19 cellular contexts compared by ENCODE assay signal in the genomic region with DNA sequence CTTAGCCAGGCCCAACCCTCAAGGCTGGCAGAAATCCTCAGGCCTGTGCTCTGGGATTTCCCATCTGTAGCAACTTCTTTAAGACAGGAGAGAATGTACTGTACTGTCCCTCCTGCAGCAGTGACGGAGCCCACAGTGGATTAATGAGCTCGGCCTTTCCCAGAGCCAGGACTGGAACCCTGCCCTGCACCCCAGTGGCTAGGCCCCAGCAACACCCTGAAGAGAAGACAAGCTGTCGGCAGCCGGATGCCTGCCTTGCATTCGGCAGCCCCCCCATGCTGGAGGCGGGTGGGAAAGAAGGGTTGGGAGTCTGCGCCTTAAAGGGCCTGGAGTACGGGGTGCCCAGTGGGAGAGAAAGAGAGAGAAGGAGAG. TPM values are rescaled to one million over a fixed set of nuclear protein-coding genes. Genes with fewer than 3 reads are reported as not detected.
A peak's percentile ranks its signal among the peaks of the same experiment; 100 is the strongest.
DNase-seq lines count a peak whose midpoint lies in the region; ATAC-seq and TF ChIP-seq lines count a peak whose summit lies in the region.
"Had no signal": no experiment of that assay in that cellular context is flagged by ENCODE, and none has a peak within 500 bp of the region (broad histone marks: within the 10 kb centered on the region; RNA-seq: fewer than 3 reads in every experiment).

No MANE protein-coding gene starts in this region.

- TF ChIP-seq EP300 in gastroesophageal sphincter (IDR thresholded peaks at IDR 0.05) (no peak), stomach (IDR thresholded peaks at IDR 0.05) (peak; percentile 82)

- peaks cover 45% of the 10 kb centered on the region for H3K4me1 Mint-ChIP-seq in nephron

- DNase-seq in stomach = no peak
- no peak for DNase-seq in AG08395 (ENCODE audit: low spot score)
- DNase-seq in effector CD4-positive, alpha-beta T cell = no peak
- no peak for DNase-seq in stimulated activated CD4-positive, alpha-beta T cell treated with anti-CD3 and anti-CD28 coated beads, Interleukin-15, amount 100 ng/mL, for 24 hours
- DNase-seq: body of pancreas; CD4-positive, CD25-positive, alpha-beta regulatory T cell; NCI-H2029 treated with DMSO at 0.1 percent for 48 hours; NCI-H82; small intestine; stimulated activated CD4-positive, alpha-beta T cell treated with anti-CD3 and anti-CD28 coated beads, Interleukin-2, amount 100 ng/mL, for 48 hours; T1000; tibial artery had no signal

- intact Hi-C loops in stomach (cut with DNase I; ENCODE audit: low total_unique reads) = no loop called here

- H3K27me3 ChIP-seq in gastroesophageal sphincter (no peaks in the 10 kb centered on the region), stomach (no peaks in the 10 kb centered on the region)
- H3K27me3 ChIP-seq: body of pancreas, neutrophil, tibial artery had no signal

- peak; percentile 51 for ATAC-seq in gastroesophageal sphincter
- ATAC-seq: body of pancreas; HepG2; stimulated activated memory B cell treated with anti-CD40 and anti-IgM and Interleukin-4, amounts not matched to agents 10 μg/mL and 1 μg/mL and 100 μg/mL, for 72 hours; WTC11 had no signal

- H3K4me3 ChIP-seq in gastroesophageal sphincter = no peak overlapping the region
- H3K4me3 ChIP-seq in stomach = no peak overlapping the region
- H3K4me3 ChIP-seq: body of pancreas, tibial artery had no signal

- H3K9me3 ChIP-seq in gastroesophageal sphincter (no peaks in the 10 kb centered on the region), stomach (no peaks in the 10 kb centered on the region)
- H3K9me3 ChIP-seq: body of pancreas, neutrophil, tibial artery had no signal

- H3K36me3 ChIP-seq in gastroesophageal sphincter = peaks cover 0 to 32% of the 10 kb centered on the region in 2 donors
- H3K36me3 ChIP-seq in stomach = peaks cover 7 to 45% (median 25%) of the 10 kb centered on the region in 4 donors
- H3K36me3 ChIP-seq: neutrophil had no signal

- TF ChIP-seq CTCF in gastroesophageal sphincter (IDR thresholded peaks at IDR 0.05) = no peak
- TF ChIP-seq CTCF in nephron (IDR thresholded peaks at IDR 0.05; ENCODE audit: unreplicated experiment in 3 of 3) = no peak
- TF ChIP-seq CTCF in stomach (IDR thresholded peaks at IDR 0.05) = no peak

- TF ChIP-seq POLR2A in gastroesophageal sphincter (IDR thresholded peaks at IDR 0.05) (no peak), stomach (IDR thresholded peaks at IDR 0.05) (no peak)

- no peaks in the 10 kb centered on the region for H3K9me3 Mint-ChIP-seq in nephron
- H3K9me3 Mint-ChIP-seq: CD4-positive, CD25-positive, alpha-beta regulatory T cell; stimulated activated memory B cell treated with anti-CD40 and anti-IgM and Interleukin-4, amounts not matched to agents 10 μg/mL and 1 μg/mL and 100 μg/mL, for 72 hours; WTC11 had no signal

- WGBS in gastroesophageal sphincter (ENCODE audit: low coverage in 1 of 2), 2 donors = 71% methylated on average over 1 of the region's 8 CpGs; no CpG with 5 or more reads in 1 of the 2 donors
- 78 to 93% (median 87%) methylated on average over 8 of the region's 8 CpGs for WGBS in stomach, 5 donors

- no peak overlapping the region for H3K4me3 Mint-ChIP-seq in nephron
- H3K4me3 Mint-ChIP-seq: CD4-positive, CD25-positive, alpha-beta regulatory T cell; stimulated activated memory B cell treated with anti-CD40 and anti-IgM and Interleukin-4, amounts not matched to agents 10 μg/mL and 1 μg/mL and 100 μg/mL, for 72 hours; WTC11 had no signal

- H3K27me3 Mint-ChIP-seq in nephron (ENCODE audit: low read depth) = no peaks in the 10 kb centered on the region
- H3K27me3 Mint-ChIP-seq: CD4-positive, CD25-positive, alpha-beta regulatory T cell; stimulated activated memory B cell treated with anti-CD40 and anti-IgM and Interleukin-4, amounts not matched to agents 10 μg/mL and 1 μg/mL and 100 μg/mL, for 72 hours had no signal

- peaks cover 0 to 82% (median 22%) of the 10 kb centered on the region in 3 donors for H3K4me1 ChIP-seq in gastroesophageal sphincter
- H3K4me1 ChIP-seq in stomach = peaks cover 11 to 71% (median 43%) of the 10 kb centered on the region in 4 donors

- peaks cover 11% of the 10 kb centered on the region for H3K36me3 Mint-ChIP-seq in nephron (ENCODE audit: low read depth)
- H3K36me3 Mint-ChIP-seq: CD4-positive, CD25-positive, alpha-beta regulatory T cell; stimulated activated memory B cell treated with anti-CD40 and anti-IgM and Interleukin-4, amounts not matched to agents 10 μg/mL and 1 μg/mL and 100 μg/mL, for 72 hours had no signal

- peak overlapping the region in 2 of 3 experiments; percentile 61 to 86 for H3K27ac Mint-ChIP-seq in nephron
- H3K27ac Mint-ChIP-seq: stimulated activated memory B cell treated with anti-CD40 and anti-IgM and Interleukin-4, amounts not matched to agents 10 μg/mL and 1 μg/mL and 100 μg/mL, for 72 hours had no signal

- peak overlapping the region; percentile 7 for H3K27ac ChIP-seq in angular gyrus (ENCODE audit: low read depth, low read length)
- peak overlapping the region in 3 of 4 donors; percentile 64 to 79 (median 74) for H3K27ac ChIP-seq in gastroesophageal sphincter
- peak overlapping the region in 4 of 5 donors; percentile 32 to 63 (median 55) for H3K27ac ChIP-seq in stomach
- H3K27ac ChIP-seq: body of pancreas, neutrophil, tibial artery had no signal

RNA-seq across cellular contexts. Expression of a gene that starts 32.0 kb away (rescaled TPM):
- 10 to 100 TPM in 3 of 4 donors, 1 to 10 TPM in 1; 8.8 to 21.3 (median 11.8) TPM for total RNA-seq in gastroesophageal sphincter
- total RNA-seq in stomach = 10 to 100 TPM in 1 of 5 donors, 1 to 10 TPM in 4; 1.2 to 36.2 (median 6.4) TPM
- polyA plus RNA-seq in stomach = 1 to 10 TPM; 4.3 to 6.4 (median 5.2) TPM

Comparison
In these comparisons a context has a peak if more than half of its experiments do, and no peak if none do; other contexts are left out.
1. H3K27ac ChIP-seq: peak in every context shown above with its lines; median percentile 74 in gastroesophageal sphincter; 55 in stomach; 7 in angular gyrus.